Comparison of ENCODE assay signal across 19 cellular contexts in genomic region chr6:70299456-70299855, GRCh38. TPM values are rescaled to one million over a fixed set of nuclear protein-coding genes. Genes with fewer than 3 reads are reported as not detected.
DNase-seq lines count a peak whose midpoint lies in the region; ATAC-seq and TF ChIP-seq lines count a peak whose summit lies in the region.
"Had no signal": no experiment of that assay in that cellular context is flagged by ENCODE, and none has a peak within 500 bp of the region (broad histone marks: within the 10 kb centered on the region; RNA-seq: fewer than 3 reads in every experiment).

No MANE protein-coding gene starts in this region.

- no peak for ATAC-seq in HG02571 (IDR thresholded peaks at IDR 0.05; ENCODE audit: unreplicated experiment)
- ATAC-seq: left cardiac atrium, pancreas had no signal

- TF ChIP-seq CTCF in GM12865 (IDR thresholded peaks at IDR 0.05; ENCODE audit: insufficient read depth, low read depth, low read length, missing control alignments) (no peak), astrocyte of the spinal cord (IDR thresholded peaks at IDR 0.05; ENCODE audit: low read depth, low read length) (no peak)

- in situ Hi-C loops in astrocyte of the spinal cord (cut with HindIII; ENCODE audit: low sequenced_read_pairs), result no loop called here

- no peak overlapping the region for H3K4me3 ChIP-seq in GM12865 (ENCODE audit: low read depth, low read length)
- no peak overlapping the region for H3K4me3 ChIP-seq in astrocyte of the spinal cord (ENCODE audit: low read depth, low read length)
- H3K4me3 ChIP-seq: pancreas, skin epidermis, tibial nerve had no signal

- DNase-seq in GM12865 (ENCODE audit: low read depth) (peak; percentile 16), LHCN-M2 (ENCODE audit: low read depth) (peak; percentile 30), astrocyte of the spinal cord (ENCODE audit: low read depth, low spot score) (peak; percentile 14), iris pigment epithelial cell (ENCODE audit: low read depth) (peak; percentile 31), amniotic stem cell (lab: John Stamatoyannopoulos, UW) (no peak)
- no peak for DNase-seq in activated T-cell treated with anti-CD3 and anti-CD28 coated beads, Interleukin-2, amount 50 U/mL, for 48 hours
- no peak for DNase-seq in activated T-cell treated with anti-CD3 and anti-CD28 coated beads, Interleukin-2, amount 50 U/mL, for 1 hour
- DNase-seq: activated CD4-positive, alpha-beta T cell treated with anti-CD3 and anti-CD28 coated beads for 4 hours; activated T-cell treated with anti-CD3 and anti-CD28 coated beads for 4 hours; C1 segment of cervical spinal cord; DMS53; hippocampal formation; left cardiac atrium; NCI-H1417 treated with DMSO at 0.1 percent for 48 hours; pancreas; T-helper 9 cell had no signal

RNA-seq across cellular contexts. Expression of gene COL9A1, which starts 3.4 kb away (rescaled TPM):
- not detected in 2 replicates for total RNA-seq in LHCN-M2 (2014; rRNA removed)
- polyA plus RNA-seq in LHCN-M2 (2012), result not detected

Comparison
In these comparisons a context has a peak if more than half of its experiments do, and no peak if none do; other contexts are left out.
1. DNase-seq: peak in GM12865 (single experiment), LHCN-M2 (single experiment), astrocyte of the spinal cord (single experiment) and iris pigment epithelial cell (single experiment); none in activated T-cell treated with anti-CD3 and anti-CD28 coated beads, Interleukin-2, amount 50 U/mL, for 48 hours (0 of 2), activated T-cell treated with anti-CD3 and anti-CD28 coated beads, Interleukin-2, amount 50 U/mL, for 1 hour (single experiment) and amniotic stem cell (single experiment).